8 cellular contexts compared by ENCODE assay signal in the genomic region with DNA sequence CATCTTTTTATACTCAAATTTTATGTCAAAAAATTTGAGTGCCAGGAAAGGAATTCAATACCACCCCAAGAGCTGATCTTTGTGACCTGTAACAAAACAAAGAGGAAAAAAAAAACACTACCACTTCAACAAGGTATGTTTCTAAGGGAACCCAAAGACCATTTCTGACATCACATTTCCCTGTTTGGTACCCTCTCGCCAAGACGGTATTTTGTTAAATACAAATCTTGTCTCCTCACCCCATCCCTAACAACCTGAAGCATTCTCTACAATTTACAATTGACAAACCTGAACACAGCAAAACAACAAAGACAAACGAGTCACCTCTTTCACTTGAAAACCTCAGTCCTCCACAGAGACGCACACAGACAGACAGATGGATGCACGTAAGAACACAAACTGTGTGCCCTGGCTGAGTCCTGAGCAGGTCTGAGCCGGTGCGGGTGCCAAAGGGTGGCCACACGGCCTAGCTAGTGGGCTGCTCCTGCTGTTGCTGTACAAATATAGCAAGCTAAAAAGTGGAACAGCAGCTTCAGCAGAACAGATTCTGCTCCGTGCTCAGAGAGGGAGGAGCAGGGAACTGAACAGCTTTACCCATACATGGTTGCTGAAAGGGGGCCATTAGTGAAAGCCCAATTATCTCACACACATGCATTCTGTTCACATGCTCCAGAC. TPM values are rescaled to one million over a fixed set of nuclear protein-coding genes. Genes with fewer than 3 reads are reported as not detected.
DNase-seq lines count a peak whose midpoint lies in the region; ATAC-seq and TF ChIP-seq lines count a peak whose summit lies in the region.

No MANE protein-coding gene starts in this region.

- DNase-seq in activated CD4-positive, alpha-beta T cell treated with anti-CD3 and anti-CD28 coated beads for 48 hours = peak; percentile 19
- DNase-seq in activated CD4-positive, alpha-beta T cell treated with anti-CD3 and anti-CD28 coated beads, Interleukin-2, amount 50 U/mL, for 4 hours = no peak
- DNase-seq in T-helper 17 cell = peak in 1 of 3 donors; percentile 18
- DNase-seq in epithelial cell of esophagus (ENCODE audit: low read depth) = peak; percentile 42
- DNase-seq in NK-92 (lab: John Stamatoyannopoulos, UW; ENCODE audit: unreplicated experiment) = no peak
- no peak for DNase-seq in SHP77 treated with DMSO at 0.1 percent for 48 hours (lab: John Stamatoyannopoulos, UW)
- no peak for DNase-seq in germinal center (ENCODE audit: low spot score)

- H3K9me3 ChIP-seq in T-helper 17 cell (ENCODE audit: control insufficient read depth, low read length, poor library complexity, severe bottlenecking) = no peaks in the 10 kb centered on the region

- H3K27ac Mint-ChIP-seq in T-helper 17 cell (peak overlapping the region; percentile 100), nephron (peak overlapping the region; percentile 79 to 92 (median 83))

- no peak overlapping the region for H3K4me3 ChIP-seq in epithelial cell of esophagus (ENCODE audit: low read length)

- no peaks in the 10 kb centered on the region for H3K9me3 Mint-ChIP-seq in nephron

- H3K4me3 Mint-ChIP-seq in T-helper 17 cell (peak overlapping the region; percentile 89), nephron (peak overlapping the region in 2 of 3 experiments; percentile 36 to 78)

- H3K4me1 Mint-ChIP-seq in T-helper 17 cell (peaks cover 38% of the 10 kb centered on the region), nephron (peaks cover 39% of the 10 kb centered on the region)

- TF ChIP-seq CTCF in epithelial cell of esophagus (IDR thresholded peaks at IDR 0.05; ENCODE audit: insufficient read depth, low read depth, low read length, missing control alignments) = no peak
- TF ChIP-seq CTCF in nephron (IDR thresholded peaks at IDR 0.05; ENCODE audit: unreplicated experiment in 3 of 3) = no peak

- H3K36me3 Mint-ChIP-seq in T-helper 17 cell (ENCODE audit: low read depth) (no peaks in the 10 kb centered on the region), nephron (ENCODE audit: low read depth) (peaks cover 5% of the 10 kb centered on the region)

- peak; percentile 62 for ATAC-seq in T-helper 17 cell

- H3K27me3 Mint-ChIP-seq in T-helper 17 cell (no peaks in the 10 kb centered on the region), nephron (ENCODE audit: low read depth) (no peaks in the 10 kb centered on the region)

RNA-seq across cellular contexts. Expression of a gene that starts 28.6 kb away (rescaled TPM):
- 100 to 1,000 TPM; 113 to 127 TPM for total RNA-seq in T-helper 17 cell

RNA-seq across cellular contexts. Expression of a gene that starts 41.1 kb away (rescaled TPM):
- total RNA-seq in T-helper 17 cell = 10 to 100 TPM; 19.2 to 23.8 TPM

RNA-seq across cellular contexts. Expression of a gene that starts 54.4 kb away (rescaled TPM):
- total RNA-seq in T-helper 17 cell = 10 to 100 TPM; 20.0 to 23.7 TPM

RNA-seq across cellular contexts. Expression of a gene that starts 54.5 kb away (rescaled TPM):
- 10 to 100 TPM; 90.6 to 92.4 TPM for total RNA-seq in T-helper 17 cell

Comparison
In these comparisons a context has a peak if more than half of its experiments do, and no peak if none do; other contexts are left out.
1. DNase-seq: peak in activated CD4-positive, alpha-beta T cell treated with anti-CD3 and anti-CD28 coated beads for 48 hours (single experiment) and epithelial cell of esophagus (single experiment); none in activated CD4-positive, alpha-beta T cell treated with anti-CD3 and anti-CD28 coated beads, Interleukin-2, amount 50 U/mL, for 4 hours (0 of 2), NK-92 (single experiment), SHP77 treated with DMSO at 0.1 percent for 48 hours (single experiment) and germinal center (single experiment).